In the genomic region with DNA sequence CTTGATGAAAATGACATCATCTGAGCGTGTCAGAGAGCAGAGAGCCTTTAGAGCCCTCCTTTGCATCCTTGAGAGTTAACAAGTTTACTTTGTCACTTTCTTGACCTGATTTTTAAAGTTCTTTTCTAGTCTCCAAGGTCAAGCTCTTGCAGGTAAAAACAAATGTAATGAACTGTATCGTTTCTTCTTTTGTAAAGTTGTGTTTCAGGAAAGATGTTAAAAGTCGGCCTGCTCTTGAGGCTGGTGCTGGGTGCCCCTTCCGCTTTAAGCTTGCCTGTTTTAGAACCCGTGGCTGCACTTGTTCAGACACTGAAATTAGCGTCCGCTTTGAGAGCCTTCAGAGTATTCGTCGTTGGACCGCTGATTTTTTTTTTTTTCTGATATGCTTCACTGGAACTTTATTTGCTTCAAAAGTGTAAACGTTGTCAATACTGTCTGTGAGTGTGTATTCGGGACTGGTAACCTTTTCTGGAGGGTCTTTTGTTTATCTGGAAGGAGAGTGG, we compare ENCODE assay signal across 1 cellular context.
TF ChIP-seq lines count a peak whose summit lies in the region.

No MANE protein-coding gene starts in this region.

TF ChIP-seq in K562, 482 proteins besides CTCF, POLR2A, EP300 and RAD21 (continued from another document and continues in another):
- TF ChIP-seq, protein P1, sequence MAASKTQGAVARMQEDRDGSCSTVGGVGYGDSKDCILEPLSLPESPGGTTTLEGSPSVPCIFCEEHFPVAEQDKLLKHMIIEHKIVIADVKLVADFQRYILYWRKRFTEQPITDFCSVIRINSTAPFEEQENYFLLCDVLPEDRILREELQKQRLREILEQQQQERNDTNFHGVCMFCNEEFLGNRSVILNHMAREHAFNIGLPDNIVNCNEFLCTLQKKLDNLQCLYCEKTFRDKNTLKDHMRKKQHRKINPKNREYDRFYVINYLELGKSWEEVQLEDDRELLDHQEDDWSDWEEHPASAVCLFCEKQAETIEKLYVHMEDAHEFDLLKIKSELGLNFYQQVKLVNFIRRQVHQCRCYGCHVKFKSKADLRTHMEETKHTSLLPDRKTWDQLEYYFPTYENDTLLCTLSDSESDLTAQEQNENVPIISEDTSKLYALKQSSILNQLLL (CRISPR knock-in tag; IDR thresholded peaks at IDR 0.05; ENCODE audit: borderline replicate concordance), result no peak
- TF ChIP-seq NR4A1 (CRISPR knock-in tag; IDR thresholded peaks at IDR 0.05) (no peak), NR4A1 (tag; IDR thresholded peaks at IDR 0.05) (no peak), TSHZ1 (CRISPR knock-in tag; IDR thresholded peaks at IDR 0.05) (no peak), HIVEP1 (CRISPR knock-in tag; IDR thresholded peaks at IDR 0.05) (no peak), POU5F1 (IDR thresholded peaks at IDR 0.05; ENCODE audit: borderline replicate concordance, low read depth, low read length, partially characterized antibody) (no peak), MYBL2 (IDR thresholded peaks at IDR 0.05; ENCODE audit: low read depth) (no peak), MYBL2 (CRISPR knock-in tag; IDR thresholded peaks at IDR 0.05; ENCODE audit: borderline replicate concordance) (no peak), ZNF395 (CRISPR knock-in tag; IDR thresholded peaks at IDR 0.05) (0 out of 2 replicates have a peak, but pooled peaks have one; percentile 18), TBL1XR1 (IDR thresholded peaks at IDR 0.05; ENCODE audit: low read length in 2 of 2) (no peak), DMBX1 (CRISPR knock-in tag; IDR thresholded peaks at IDR 0.05; ENCODE audit: borderline replicate concordance) (no peak), NCOR1 (IDR thresholded peaks at IDR 0.05) (no peak), BHLHE40 (IDR thresholded peaks at IDR 0.05; ENCODE audit: low read length) (no peak), NRF1 (conservative IDR thresholded peaks at IDR 0.05 in 1 of 2, IDR thresholded peaks at IDR 0.05 in 1 of 2) (0 out of 4 replicates have a peak, but pooled peaks of 1 of the 2 experiments have one; percentile 4), PTTG1 (tag; IDR thresholded peaks at IDR 0.05; ENCODE audit: low read depth) (no peak), NFATC3 (IDR thresholded peaks at IDR 0.05) (peak; percentile 21; the same call in 1 of the 2 replicates), ZNF263 (CRISPR knock-in tag; IDR thresholded peaks at IDR 0.05; ENCODE audit: borderline replicate concordance) (no peak), USF2 (CRISPR knock-in tag; IDR thresholded peaks at IDR 0.05) (no peak), ZBTB40 (IDR thresholded peaks at IDR 0.05) (peak; percentile 89), ZBTB40 (CRISPR knock-in tag; IDR thresholded peaks at IDR 0.05) (peak; percentile 93), ZNF212 (CRISPR knock-in tag; IDR thresholded peaks at IDR 0.05) (no peak), SIX5 (IDR thresholded peaks at IDR 0.05; ENCODE audit: borderline replicate concordance in 1 of 2, insufficient read depth in 1 of 2, low read depth in 1 of 2, low read length in 2 of 2) (no peak), ARNT (IDR thresholded peaks at IDR 0.05) (0 out of 4 replicates have a peak, but pooled peaks of 1 of the 2 experiments have one; percentile 36)
- TF ChIP-seq, protein P2, sequence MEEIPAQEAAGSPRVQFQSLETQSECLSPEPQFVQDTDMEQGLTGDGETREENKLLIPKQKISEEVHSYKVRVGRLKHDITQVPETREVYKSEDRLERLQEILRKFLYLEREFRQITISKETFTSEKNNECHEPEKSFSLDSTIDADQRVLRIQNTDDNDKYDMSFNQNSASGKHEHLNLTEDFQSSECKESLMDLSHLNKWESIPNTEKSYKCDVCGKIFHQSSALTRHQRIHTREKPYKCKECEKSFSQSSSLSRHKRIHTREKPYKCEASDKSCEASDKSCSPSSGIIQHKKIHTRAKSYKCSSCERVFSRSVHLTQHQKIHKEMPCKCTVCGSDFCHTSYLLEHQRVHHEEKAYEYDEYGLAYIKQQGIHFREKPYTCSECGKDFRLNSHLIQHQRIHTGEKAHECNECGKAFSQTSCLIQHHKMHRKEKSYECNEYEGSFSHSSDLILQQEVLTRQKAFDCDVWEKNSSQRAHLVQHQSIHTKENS (CRISPR knock-in tag; IDR thresholded peaks at IDR 0.05), result no peak
- TF ChIP-seq, protein P3, sequence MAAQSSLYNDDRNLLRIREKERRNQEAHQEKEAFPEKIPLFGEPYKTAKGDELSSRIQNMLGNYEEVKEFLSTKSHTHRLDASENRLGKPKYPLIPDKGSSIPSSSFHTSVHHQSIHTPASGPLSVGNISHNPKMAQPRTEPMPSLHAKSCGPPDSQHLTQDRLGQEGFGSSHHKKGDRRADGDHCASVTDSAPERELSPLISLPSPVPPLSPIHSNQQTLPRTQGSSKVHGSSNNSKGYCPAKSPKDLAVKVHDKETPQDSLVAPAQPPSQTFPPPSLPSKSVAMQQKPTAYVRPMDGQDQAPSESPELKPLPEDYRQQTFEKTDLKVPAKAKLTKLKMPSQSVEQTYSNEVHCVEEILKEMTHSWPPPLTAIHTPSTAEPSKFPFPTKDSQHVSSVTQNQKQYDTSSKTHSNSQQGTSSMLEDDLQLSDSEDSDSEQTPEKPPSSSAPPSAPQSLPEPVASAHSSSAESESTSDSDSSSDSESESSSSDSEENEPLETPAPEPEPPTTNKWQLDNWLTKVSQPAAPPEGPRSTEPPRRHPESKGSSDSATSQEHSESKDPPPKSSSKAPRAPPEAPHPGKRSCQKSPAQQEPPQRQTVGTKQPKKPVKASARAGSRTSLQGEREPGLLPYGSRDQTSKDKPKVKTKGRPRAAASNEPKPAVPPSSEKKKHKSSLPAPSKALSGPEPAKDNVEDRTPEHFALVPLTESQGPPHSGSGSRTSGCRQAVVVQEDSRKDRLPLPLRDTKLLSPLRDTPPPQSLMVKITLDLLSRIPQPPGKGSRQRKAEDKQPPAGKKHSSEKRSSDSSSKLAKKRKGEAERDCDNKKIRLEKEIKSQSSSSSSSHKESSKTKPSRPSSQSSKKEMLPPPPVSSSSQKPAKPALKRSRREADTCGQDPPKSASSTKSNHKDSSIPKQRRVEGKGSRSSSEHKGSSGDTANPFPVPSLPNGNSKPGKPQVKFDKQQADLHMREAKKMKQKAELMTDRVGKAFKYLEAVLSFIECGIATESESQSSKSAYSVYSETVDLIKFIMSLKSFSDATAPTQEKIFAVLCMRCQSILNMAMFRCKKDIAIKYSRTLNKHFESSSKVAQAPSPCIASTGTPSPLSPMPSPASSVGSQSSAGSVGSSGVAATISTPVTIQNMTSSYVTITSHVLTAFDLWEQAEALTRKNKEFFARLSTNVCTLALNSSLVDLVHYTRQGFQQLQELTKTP (IDR thresholded peaks at IDR 0.05; ENCODE audit: low read depth in 1 of 2, partially characterized antibody in 2 of 2), result no peak
- TF ChIP-seq, protein P4, sequence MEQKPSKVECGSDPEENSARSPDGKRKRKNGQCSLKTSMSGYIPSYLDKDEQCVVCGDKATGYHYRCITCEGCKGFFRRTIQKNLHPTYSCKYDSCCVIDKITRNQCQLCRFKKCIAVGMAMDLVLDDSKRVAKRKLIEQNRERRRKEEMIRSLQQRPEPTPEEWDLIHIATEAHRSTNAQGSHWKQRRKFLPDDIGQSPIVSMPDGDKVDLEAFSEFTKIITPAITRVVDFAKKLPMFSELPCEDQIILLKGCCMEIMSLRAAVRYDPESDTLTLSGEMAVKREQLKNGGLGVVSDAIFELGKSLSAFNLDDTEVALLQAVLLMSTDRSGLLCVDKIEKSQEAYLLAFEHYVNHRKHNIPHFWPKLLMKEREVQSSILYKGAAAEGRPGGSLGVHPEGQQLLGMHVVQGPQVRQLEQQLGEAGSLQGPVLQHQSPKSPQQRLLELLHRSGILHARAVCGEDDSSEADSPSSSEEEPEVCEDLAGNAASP (IDR thresholded peaks at IDR 0.05), result no peak
- TF ChIP-seq, protein P5, sequence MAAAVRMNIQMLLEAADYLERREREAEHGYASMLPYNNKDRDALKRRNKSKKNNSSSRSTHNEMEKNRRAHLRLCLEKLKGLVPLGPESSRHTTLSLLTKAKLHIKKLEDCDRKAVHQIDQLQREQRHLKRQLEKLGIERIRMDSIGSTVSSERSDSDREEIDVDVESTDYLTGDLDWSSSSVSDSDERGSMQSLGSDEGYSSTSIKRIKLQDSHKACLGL (CRISPR knock-in tag; IDR thresholded peaks at IDR 0.05; ENCODE audit: borderline replicate concordance, poor library complexity, severe bottlenecking), result no peak
